Comparison of ENCODE assay signal across 1 cellular context in the genomic region with DNA sequence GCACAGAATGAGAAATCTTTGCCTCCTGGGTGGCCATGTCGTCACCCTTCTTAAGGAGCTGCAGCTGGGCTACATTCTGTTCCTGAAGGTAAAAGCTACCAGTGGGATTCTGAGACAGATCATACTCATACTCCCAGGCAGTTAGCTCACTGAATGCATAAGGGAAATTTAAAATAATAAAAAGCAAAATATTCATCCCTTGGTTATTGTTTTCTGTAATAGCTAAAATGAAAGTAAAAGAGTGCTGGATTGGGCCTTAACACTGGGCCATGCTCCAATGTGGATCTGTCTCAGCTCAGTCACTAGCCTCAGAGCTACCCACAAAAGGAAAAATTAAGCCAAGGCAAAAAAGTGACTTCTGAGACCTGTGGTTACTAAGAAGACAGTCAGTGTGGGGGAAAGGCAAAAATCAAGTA.
TF ChIP-seq lines count a peak whose summit lies in the region.

No MANE protein-coding gene starts in this region.

TF ChIP-seq in GM12878, 131 proteins besides CTCF, POLR2A, EP300 and RAD21:
- TF ChIP-seq SREBF2 (IDR thresholded peaks at IDR 0.05; ENCODE audit: low read length) (no peak), RUNX3 (IDR thresholded peaks at IDR 0.05; ENCODE audit: low read length) (peak; percentile 48)
